ENCODE assay signal across 13 cellular contexts in genomic region chr19:13937479-13938360, GRCh38. TPM values are rescaled to one million over a fixed set of nuclear protein-coding genes. Genes with fewer than 3 reads are reported as not detected.
DNase-seq lines count a peak whose midpoint lies in the region; ATAC-seq and TF ChIP-seq lines count a peak whose summit lies in the region.
"Had no signal": no experiment of that assay in that cellular context is flagged by ENCODE, and none has a peak within 500 bp of the region (broad histone marks: within the 10 kb centered on the region; RNA-seq: fewer than 3 reads in every experiment).

No MANE protein-coding gene starts in this region.

- no peaks in the 10 kb centered on the region for H3K9me2 ChIP-seq in Karpas-422 (replicated peaks; ENCODE audit: insufficient read depth, low read length)

- DNase-seq in ELR (ENCODE audit: low read depth) (peak; percentile 17), Peyer's patch (no peak), fibroblast of pulmonary artery (ENCODE audit: low read depth) (no peak), skeletal muscle cell (ENCODE audit: low read depth) (no peak), NCI-H1105 treated with DMSO at 0.1 percent for 48 hours (lab: John Stamatoyannopoulos, UW) (no peak), Karpas-422 (no peak)
- DNase-seq in activated CD4-positive, CD25-positive, alpha-beta regulatory T cell treated with anti-CD3 and anti-CD28 coated beads, Interleukin-2, amount 50 U/mL, for 72 hours: no peak
- no peak for DNase-seq in CD8-positive, alpha-beta T cell
- DNase-seq: activated CD8-positive, alpha-beta memory T cell treated with anti-CD3 and anti-CD28 coated beads for 24 hours; activated naive CD8-positive, alpha-beta T cell treated with anti-CD3 and anti-CD28 coated beads, Interleukin-2, amount 10 ng/mL, durations not matched to agents 7 days and 5 days; Caco-2; islet precursor cell; Kasumi-1 had no signal

- H3K36me3 Mint-ChIP-seq in CD8-positive, alpha-beta T cell: no peaks in the 10 kb centered on the region

- CTCF ChIA-PET in CD8-positive, alpha-beta T cell (lab: Charles Lee): no interaction called here

- TF ChIP-seq CTCF in Peyer's patch (IDR thresholded peaks at IDR 0.05) (no peak), fibroblast of pulmonary artery (IDR thresholded peaks at IDR 0.05; ENCODE audit: low read length, missing control alignments) (no peak)
- TF ChIP-seq CTCF in CD8-positive, alpha-beta T cell (IDR thresholded peaks at IDR 0.05): no peak

- H4K20me1 ChIP-seq in Karpas-422 (ENCODE audit: insufficient read depth, low read depth, low read length): no peaks in the 10 kb centered on the region

- no peak overlapping the region for H2AFZ ChIP-seq in Karpas-422 (ENCODE audit: low read length)

- H3K4me3 ChIP-seq in Peyer's patch: peak overlapping the region in 3 of 4 donors; percentile 7 to 29 (median 15)
- H3K4me3 ChIP-seq in fibroblast of pulmonary artery (replicated peaks; ENCODE audit: low read depth, low read length): peak overlapping the region; percentile 35
- H3K4me3 ChIP-seq in skeletal muscle cell (ENCODE audit: low read depth, low read length): peak overlapping the region; percentile 57
- H3K4me3 ChIP-seq in Karpas-422 (ENCODE audit: low read length): no peak overlapping the region
- H3K4me3 ChIP-seq in CD8-positive, alpha-beta T cell (ENCODE audit: low read depth, low read length): no peak overlapping the region

- H3K9me3 Mint-ChIP-seq in CD8-positive, alpha-beta T cell: no peaks in the 10 kb centered on the region
- H3K9me3 Mint-ChIP-seq: activated naive CD8-positive, alpha-beta T cell treated with anti-CD3 and anti-CD28 coated beads, Interleukin-2, amount 10 ng/mL, durations not matched to agents 7 days and 5 days had no signal

- H3K27me3 ChIP-seq in Peyer's patch (no peaks in the 10 kb centered on the region), Karpas-422 (ENCODE audit: low read length) (no peaks in the 10 kb centered on the region)
- H3K27me3 ChIP-seq in CD8-positive, alpha-beta T cell (ENCODE audit: insufficient read depth, low read length): no peaks in the 10 kb centered on the region

- H3K9me3 ChIP-seq in Peyer's patch (no peaks in the 10 kb centered on the region), Karpas-422 (ENCODE audit: low read length) (no peaks in the 10 kb centered on the region)
- H3K9me3 ChIP-seq in CD8-positive, alpha-beta T cell (ENCODE audit: low read length): no peaks in the 10 kb centered on the region
- H3K9me3 ChIP-seq: Caco-2 had no signal

- H3K27ac Mint-ChIP-seq in CD8-positive, alpha-beta T cell: no peak overlapping the region
- H3K27ac Mint-ChIP-seq: activated naive CD8-positive, alpha-beta T cell treated with anti-CD3 and anti-CD28 coated beads, Interleukin-2, amount 10 ng/mL, durations not matched to agents 7 days and 5 days had no signal

- no peak overlapping the region for H3K4me2 ChIP-seq in Karpas-422 (ENCODE audit: low read depth, low read length, poor library complexity, severe bottlenecking)

- H3K36me3 ChIP-seq in Peyer's patch (no peaks in the 10 kb centered on the region), Karpas-422 (ENCODE audit: insufficient read depth, low read length) (no peaks in the 10 kb centered on the region)
- H3K36me3 ChIP-seq in CD8-positive, alpha-beta T cell (ENCODE audit: insufficient read depth, low read length): no peaks in the 10 kb centered on the region

- H3K4me3 Mint-ChIP-seq in CD8-positive, alpha-beta T cell: no peak overlapping the region
- H3K4me3 Mint-ChIP-seq: activated naive CD8-positive, alpha-beta T cell treated with anti-CD3 and anti-CD28 coated beads, Interleukin-2, amount 10 ng/mL, durations not matched to agents 7 days and 5 days had no signal

- H3K27ac ChIP-seq in Peyer's patch (no peak overlapping the region), Karpas-422 (ENCODE audit: low read length) (no peak overlapping the region)
- H3K27ac ChIP-seq in CD8-positive, alpha-beta T cell (ENCODE audit: low read depth, low read length): no peak overlapping the region

- intact Hi-C loops in CD8-positive, alpha-beta T cell (cut with DNase I, micrococcal nuclease): no loop called here

- peaks cover 2% of the 10 kb centered on the region for H3K4me1 Mint-ChIP-seq in CD8-positive, alpha-beta T cell (ENCODE audit: low read depth)

- ATAC-seq in CD8-positive, alpha-beta T cell: no peak

- H3K27me3 Mint-ChIP-seq in CD8-positive, alpha-beta T cell (ENCODE audit: low read depth): peaks cover 6% of the 10 kb centered on the region

- no peaks in the 10 kb centered on the region for H3K79me2 ChIP-seq in Karpas-422 (ENCODE audit: low read length)

- POLR2A ChIA-PET in CD8-positive, alpha-beta T cell (lab: Charles Lee): interaction anchor here (1.5 kb wide), 1 partner anchor 94 kb away, joined by 3 read pairs; the partner anchor contains the start of gene IL27RA

- H3K4me1 ChIP-seq in Peyer's patch: no peaks in the 10 kb centered on the region
- no peaks in the 10 kb centered on the region for H3K4me1 ChIP-seq in Karpas-422 (ENCODE audit: low read length)
- no peaks in the 10 kb centered on the region for H3K4me1 ChIP-seq in CD8-positive, alpha-beta T cell (ENCODE audit: insufficient read depth, low read length)
- H3K4me1 ChIP-seq: Caco-2 had no signal

- no peak for TF ChIP-seq POLR2A in Peyer's patch (IDR thresholded peaks at IDR 0.05)

- H3K9ac ChIP-seq in Karpas-422 (ENCODE audit: low read length): no peak overlapping the region

RNA-seq across cellular contexts. Expression of gene PODNL1, which starts 0.5 kb away (rescaled TPM):
- under 1 TPM in 1 of 4 donors, not detected in 3; 0.35 TPM for total RNA-seq in Peyer's patch
- not detected in 2 replicates for total RNA-seq in Karpas-422 (2014; rRNA removed; shearing (Covaris generic); ENCODE audit: low replicate concordance)
- total RNA-seq in CD8-positive, alpha-beta T cell: not detected
- total RNA-seq: Caco-2 had no signal

RNA-seq across cellular contexts. Expression of gene DCAF15, which starts 14.6 kb away (rescaled TPM):
- 10 to 100 TPM; 15.8 to 64.4 (median 31.4) TPM for total RNA-seq in Peyer's patch
- 15.1 and 41.4 TPM in 2 replicates for total RNA-seq in Karpas-422 (2014; rRNA removed; shearing (Covaris generic); ENCODE audit: low replicate concordance)
- total RNA-seq in CD8-positive, alpha-beta T cell: 100 to 1,000 TPM in 1 of 2 experiments, 10 to 100 TPM in 1; 86.5 to 101 TPM

RNA-seq across cellular contexts. Expression of gene CC2D1A, which starts 31.7 kb away (rescaled TPM):
- total RNA-seq in Peyer's patch: 100 to 1,000 TPM in 3 of 4 donors, 10 to 100 TPM in 1; 97.4 to 235 (median 184) TPM
- 9.9 and 28.6 TPM in 2 replicates for total RNA-seq in Karpas-422 (2014; rRNA removed; shearing (Covaris generic); ENCODE audit: low replicate concordance)
- 10 to 100 TPM; 11.3 to 16.0 TPM for total RNA-seq in CD8-positive, alpha-beta T cell

RNA-seq across cellular contexts. Expression of gene BRME1, which starts 31.8 kb away (rescaled TPM):
- 10 to 100 TPM in 3 of 4 donors, 1 to 10 TPM in 1; 7.4 to 73.1 (median 41.2) TPM for total RNA-seq in Peyer's patch
- 0.47 TPM in 1 of 2 replicates, not detected in the other for total RNA-seq in Karpas-422 (2014; rRNA removed; shearing (Covaris generic); ENCODE audit: low replicate concordance)
- 1 to 10 TPM; 1.0 to 1.2 TPM for total RNA-seq in CD8-positive, alpha-beta T cell

Comparison
In these comparisons a context has a peak if more than half of its experiments do, and no peak if none do; other contexts are left out.
1. H3K4me3 ChIP-seq: peak in Peyer's patch (3 of 4), fibroblast of pulmonary artery (single experiment) and skeletal muscle cell (single experiment); none in Karpas-422 (single experiment) and CD8-positive, alpha-beta T cell (single experiment).